In genomic region chr1:39236971-39237370, GRCh38 we compare ENCODE assay signal across 25 cellular contexts. TPM values are rescaled to one million over a fixed set of nuclear protein-coding genes. Genes with fewer than 3 reads are reported as not detected.
DNase-seq lines count a peak whose midpoint lies in the region; ATAC-seq and TF ChIP-seq lines count a peak whose summit lies in the region.
"Had no signal": no experiment of that assay in that cellular context is flagged by ENCODE, and none has a peak within 500 bp of the region (broad histone marks: within the 10 kb centered on the region; RNA-seq: fewer than 3 reads in every experiment).

No MANE protein-coding gene starts in this region.

- TF ChIP-seq POLR2A in stomach (IDR thresholded peaks at IDR 0.05), result no peak

- H3K4me3 ChIP-seq in stomach, result no peak overlapping the region
- H3K4me3 ChIP-seq: pancreas, transverse colon had no signal

- peaks cover 46% of the 10 kb centered on the region for H3K4me1 Mint-ChIP-seq in stimulated activated naive CD8-positive, alpha-beta T cell treated with anti-CD3 and anti-CD28 coated beads, Interleukin-15, Interleukin-2, amounts not matched to agents 100 ng/mL and 50 ng/mL, for 24 hours (ENCODE audit: low read depth)
- H3K4me1 Mint-ChIP-seq in activated naive CD8-positive, alpha-beta T cell treated with anti-CD3 and anti-CD28 coated beads for 36 hours, result peaks cover 24% of the 10 kb centered on the region
- peaks cover 56 to 68% of the 10 kb centered on the region in 2 donors for H3K4me1 Mint-ChIP-seq in immature natural killer cell

- H3K9me3 Mint-ChIP-seq in stimulated activated naive CD8-positive, alpha-beta T cell treated with anti-CD3 and anti-CD28 coated beads, Interleukin-15, Interleukin-2, amounts not matched to agents 100 ng/mL and 50 ng/mL, for 24 hours, result no peaks in the 10 kb centered on the region
- no peaks in the 10 kb centered on the region for H3K9me3 Mint-ChIP-seq in activated naive CD8-positive, alpha-beta T cell treated with anti-CD3 and anti-CD28 coated beads for 36 hours
- no peaks in the 10 kb centered on the region for H3K9me3 Mint-ChIP-seq in immature natural killer cell
- H3K9me3 Mint-ChIP-seq: activated naive CD8-positive, alpha-beta T cell treated with anti-CD3 and anti-CD28 coated beads, Interleukin-2, amount 10 ng/mL, durations not matched to agents 7 days and 5 days; T-helper 1 cell treated with Interleukin-12 subunit alpha and Interleukin-12 subunit beta and Interleukin-4 antibody, amounts not matched to agents 30 μg/mL and 1 μg/mL, for 36 hours had no signal

- H3K27me3 ChIP-seq in stomach, result no peaks in the 10 kb centered on the region
- H3K27me3 ChIP-seq: brain microvascular endothelial cell, pancreas, transverse colon had no signal

- TF ChIP-seq CTCF in stomach (IDR thresholded peaks at IDR 0.05), result no peak

- no peak for ATAC-seq in stimulated activated naive CD8-positive, alpha-beta T cell treated with anti-CD3 and anti-CD28 coated beads, Interleukin-15, Interleukin-2, amounts not matched to agents 100 U/mL and 50 U/mL, for 24 hours
- ATAC-seq in GM18517 (IDR thresholded peaks at IDR 0.05; ENCODE audit: unreplicated experiment), result no peak
- ATAC-seq: pancreas had no signal

- H3K27ac ChIP-seq in stomach, result no peak overlapping the region
- H3K27ac ChIP-seq: brain microvascular endothelial cell, epithelial cell of prostate, pancreas, transverse colon had no signal

- 84 to 96% (median 87%) methylated on average over 4 of the region's 4 CpGs for whole genome bisulfite sequencing in stomach, 5 donors

- H3K36me3 Mint-ChIP-seq in stimulated activated naive CD8-positive, alpha-beta T cell treated with anti-CD3 and anti-CD28 coated beads, Interleukin-15, Interleukin-2, amounts not matched to agents 100 ng/mL and 50 ng/mL, for 24 hours (ENCODE audit: low read depth), result peaks cover 49% of the 10 kb centered on the region
- peaks cover 38% of the 10 kb centered on the region for H3K36me3 Mint-ChIP-seq in activated naive CD8-positive, alpha-beta T cell treated with anti-CD3 and anti-CD28 coated beads for 36 hours
- H3K36me3 Mint-ChIP-seq in immature natural killer cell, result peaks cover 10 to 17% (median 14%) of the 10 kb centered on the region in 3 donors

- no peak for DNase-seq in stimulated activated naive CD8-positive, alpha-beta T cell treated with anti-CD3 and anti-CD28 coated beads, Interleukin-15, Interleukin-2, amounts not matched to agents 100 U/mL and 50 U/mL, for 24 hours
- DNase-seq in activated naive CD8-positive, alpha-beta T cell treated with anti-CD3 and anti-CD28 coated beads for 36 hours, result no peak
- DNase-seq in immature natural killer cell (no peak), germinal center (ENCODE audit: low spot score) (no peak), stomach (no peak), midbrain (lab: John Stamatoyannopoulos, UW) (no peak)
- DNase-seq: activated naive CD8-positive, alpha-beta T cell treated with anti-CD3 and anti-CD28 coated beads, Interleukin-2, amount 10 ng/mL, durations not matched to agents 7 days and 5 days; brain microvascular endothelial cell; dermis blood vessel endothelial cell; DMS79 treated with DMSO at 0.1 percent for 48 hours; hippocampal formation; Karpas-422; NCI-H1048; NCI-H187 treated with DMSO at 0.1 percent for 48 hours; NCI-H226; NCI-H774; OCI-M1; pancreas; SHP77 treated with DMSO at 0.1 percent for 48 hours; stimulated activated naive CD4-positive, alpha-beta T cell; transverse colon had no signal

- peak overlapping the region; percentile 22 for H3K27ac Mint-ChIP-seq in stimulated activated naive CD8-positive, alpha-beta T cell treated with anti-CD3 and anti-CD28 coated beads, Interleukin-15, Interleukin-2, amounts not matched to agents 100 ng/mL and 50 ng/mL, for 24 hours
- peak overlapping the region; percentile 0 for H3K27ac Mint-ChIP-seq in activated naive CD8-positive, alpha-beta T cell treated with anti-CD3 and anti-CD28 coated beads for 36 hours
- H3K27ac Mint-ChIP-seq in immature natural killer cell, result peak overlapping the region; percentile 19 to 87 (median 75)
- H3K27ac Mint-ChIP-seq: activated naive CD8-positive, alpha-beta T cell treated with anti-CD3 and anti-CD28 coated beads, Interleukin-2, amount 10 ng/mL, durations not matched to agents 7 days and 5 days; T-helper 1 cell treated with Interleukin-12 subunit alpha and Interleukin-12 subunit beta and Interleukin-4 antibody, amounts not matched to agents 30 μg/mL and 1 μg/mL, for 36 hours had no signal

- peaks cover 0 to 30% (median 8%) of the 10 kb centered on the region in 4 donors for H3K4me1 ChIP-seq in stomach
- H3K4me1 ChIP-seq: pancreas had no signal

- H3K4me3 Mint-ChIP-seq in stimulated activated naive CD8-positive, alpha-beta T cell treated with anti-CD3 and anti-CD28 coated beads, Interleukin-15, Interleukin-2, amounts not matched to agents 100 ng/mL and 50 ng/mL, for 24 hours, result no peak overlapping the region
- H3K4me3 Mint-ChIP-seq in activated naive CD8-positive, alpha-beta T cell treated with anti-CD3 and anti-CD28 coated beads for 36 hours, result no peak overlapping the region
- H3K4me3 Mint-ChIP-seq in immature natural killer cell, result no peak overlapping the region
- H3K4me3 Mint-ChIP-seq: activated naive CD8-positive, alpha-beta T cell treated with anti-CD3 and anti-CD28 coated beads, Interleukin-2, amount 10 ng/mL, durations not matched to agents 7 days and 5 days; T-helper 1 cell treated with Interleukin-12 subunit alpha and Interleukin-12 subunit beta and Interleukin-4 antibody, amounts not matched to agents 30 μg/mL and 1 μg/mL, for 36 hours had no signal

- peaks cover 0 to 37% (median 26%) of the 10 kb centered on the region in 4 donors for H3K36me3 ChIP-seq in stomach
- H3K36me3 ChIP-seq: pancreas had no signal

- TF ChIP-seq EP300 in stomach (IDR thresholded peaks at IDR 0.05), result no peak

- H3K27me3 Mint-ChIP-seq in stimulated activated naive CD8-positive, alpha-beta T cell treated with anti-CD3 and anti-CD28 coated beads, Interleukin-15, Interleukin-2, amounts not matched to agents 100 ng/mL and 50 ng/mL, for 24 hours, result no peaks in the 10 kb centered on the region
- H3K27me3 Mint-ChIP-seq in activated naive CD8-positive, alpha-beta T cell treated with anti-CD3 and anti-CD28 coated beads for 36 hours, result no peaks in the 10 kb centered on the region
- H3K27me3 Mint-ChIP-seq in immature natural killer cell (ENCODE audit: low read depth in 3 of 3), result peaks cover 0 to 2% (median 0%) of the 10 kb centered on the region in 3 donors
- H3K27me3 Mint-ChIP-seq: activated naive CD8-positive, alpha-beta T cell treated with anti-CD3 and anti-CD28 coated beads, Interleukin-2, amount 10 ng/mL, durations not matched to agents 7 days and 5 days had no signal

- intact Hi-C loops in stomach (cut with DNase I; ENCODE audit: low total_unique reads), result no loop called here

- H3K9me3 ChIP-seq in stomach, result no peaks in the 10 kb centered on the region
- H3K9me3 ChIP-seq: pancreas, transverse colon had no signal

RNA-seq across cellular contexts. Expression of gene MACF1, which starts 32.5 kb away (rescaled TPM):
- total RNA-seq in activated naive CD8-positive, alpha-beta T cell treated with anti-CD3 and anti-CD28 coated beads for 36 hours, result 100 to 1,000 TPM; 114 to 130 TPM
- 100 to 1,000 TPM in 1 of 3 donors, 10 to 100 TPM in 2; 12.7 to 152 (median 12.9) TPM for polyA plus RNA-seq in immature natural killer cell
- 100 to 1,000 TPM; 170 to 662 (median 401) TPM for total RNA-seq in stomach
- 10 to 100 TPM; 16.8 to 40.1 (median 26.8) TPM for polyA plus RNA-seq in stomach

Comparison
In these comparisons a context has a peak if more than half of its experiments do, and no peak if none do; other contexts are left out.
1. H3K27ac Mint-ChIP-seq: peak in every context shown above with its lines; median percentile 75 in immature natural killer cell; 22 in stimulated activated naive CD8-positive, alpha-beta T cell treated with anti-CD3 and anti-CD28 coated beads, Interleukin-15, Interleukin-2, amounts not matched to agents 100 ng/mL and 50 ng/mL, for 24 hours; 0 in activated naive CD8-positive, alpha-beta T cell treated with anti-CD3 and anti-CD28 coated beads for 36 hours.